In genomic region chr10:87092356-87092860, GRCh38 we compare ENCODE assay signal across 1 cellular context.
TF ChIP-seq lines count a peak whose summit lies in the region.

No MANE protein-coding gene starts in this region.

TF ChIP-seq in HepG2, 621 proteins besides CTCF, POLR2A, EP300 and RAD21 (continued from another document):
- TF ChIP-seq ZNF607 (CRISPR knock-in tag; IDR thresholded peaks at IDR 0.05; ENCODE audit: borderline replicate concordance) (no peak), FOXM1 (CRISPR knock-in tag; IDR thresholded peaks at IDR 0.05) (no peak), CBX5 (CRISPR knock-in tag; IDR thresholded peaks at IDR 0.05; ENCODE audit: borderline replicate concordance) (no peak), RORA (CRISPR knock-in tag; IDR thresholded peaks at IDR 0.05) (no peak), ZKSCAN8 (CRISPR knock-in tag; IDR thresholded peaks at IDR 0.05; ENCODE audit: borderline replicate concordance) (peak; percentile 2; the same call in 1 of the 2 replicates), CEBPZ (IDR thresholded peaks at IDR 0.05; ENCODE audit: low read length) (no peak), RFX3 (CRISPR knock-in tag; IDR thresholded peaks at IDR 0.05) (no peak), MIXL1 (CRISPR knock-in tag; IDR thresholded peaks at IDR 0.05) (no peak), ZNF773 (CRISPR knock-in tag; IDR thresholded peaks at IDR 0.05; ENCODE audit: borderline replicate concordance) (no peak), BHLHE40 (IDR thresholded peaks at IDR 0.05; ENCODE audit: low read length) (no peak), ZNF451 (CRISPR knock-in tag; IDR thresholded peaks at IDR 0.05) (no peak), DMTF1 (CRISPR knock-in tag; IDR thresholded peaks at IDR 0.05) (no peak), ZNF614 (CRISPR knock-in tag; IDR thresholded peaks at IDR 0.05; ENCODE audit: borderline replicate concordance) (no peak), TRIM24 (CRISPR knock-in tag; IDR thresholded peaks at IDR 0.05) (no peak), FOXP1 (IDR thresholded peaks at IDR 0.05) (no peak), FOXP1 (CRISPR knock-in tag; IDR thresholded peaks at IDR 0.05) (no peak), ASH2L (IDR thresholded peaks at IDR 0.05; ENCODE audit: insufficient read length, low read depth, low read length) (no peak), YEATS4 (CRISPR knock-in tag; IDR thresholded peaks at IDR 0.05; ENCODE audit: borderline replicate concordance) (no peak), HNF4G (IDR thresholded peaks at IDR 0.05; ENCODE audit: borderline replicate concordance, low read depth, low read length) (no peak), HNF4G (CRISPR knock-in tag; IDR thresholded peaks at IDR 0.05; ENCODE audit: borderline replicate concordance, low read depth) (no peak), RAD51 (IDR thresholded peaks at IDR 0.05; ENCODE audit: borderline replicate concordance) (no peak), PCBP2 (optimal IDR thresholded peaks at IDR 0.05; ENCODE audit: low read depth, low read length, poor library complexity, severe bottlenecking) (no peak), ZBTB8A (CRISPR knock-in tag; IDR thresholded peaks at IDR 0.05; ENCODE audit: borderline replicate concordance, low read depth) (no peak), HES4 (CRISPR knock-in tag; IDR thresholded peaks at IDR 0.05; ENCODE audit: borderline replicate concordance) (no peak), ZNF101 (CRISPR knock-in tag; IDR thresholded peaks at IDR 0.05; ENCODE audit: borderline replicate concordance, low read depth) (no peak), SIX1 (CRISPR knock-in tag; IDR thresholded peaks at IDR 0.05; ENCODE audit: borderline replicate concordance) (no peak), MXD4 (CRISPR knock-in tag; IDR thresholded peaks at IDR 0.05) (0 out of 2 replicates have a peak, but pooled peaks have one; percentile 6), KLF9 (CRISPR knock-in tag; IDR thresholded peaks at IDR 0.05; ENCODE audit: low read depth) (no peak), SAP130 (CRISPR knock-in tag; IDR thresholded peaks at IDR 0.05; ENCODE audit: low read depth) (no peak), GABPA (IDR thresholded peaks at IDR 0.05; ENCODE audit: low read depth, low read length) (no peak), GABPA (CRISPR knock-in tag; IDR thresholded peaks at IDR 0.05; ENCODE audit: low read depth) (no peak), ZNF180 (CRISPR knock-in tag; IDR thresholded peaks at IDR 0.05; ENCODE audit: borderline replicate concordance, low read depth) (no peak), ZNF383 (CRISPR knock-in tag; IDR thresholded peaks at IDR 0.05; ENCODE audit: borderline replicate concordance) (no peak), ZNF253 (CRISPR knock-in tag; IDR thresholded peaks at IDR 0.05; ENCODE audit: borderline replicate concordance) (no peak)
- TF ChIP-seq, protein P1, sequence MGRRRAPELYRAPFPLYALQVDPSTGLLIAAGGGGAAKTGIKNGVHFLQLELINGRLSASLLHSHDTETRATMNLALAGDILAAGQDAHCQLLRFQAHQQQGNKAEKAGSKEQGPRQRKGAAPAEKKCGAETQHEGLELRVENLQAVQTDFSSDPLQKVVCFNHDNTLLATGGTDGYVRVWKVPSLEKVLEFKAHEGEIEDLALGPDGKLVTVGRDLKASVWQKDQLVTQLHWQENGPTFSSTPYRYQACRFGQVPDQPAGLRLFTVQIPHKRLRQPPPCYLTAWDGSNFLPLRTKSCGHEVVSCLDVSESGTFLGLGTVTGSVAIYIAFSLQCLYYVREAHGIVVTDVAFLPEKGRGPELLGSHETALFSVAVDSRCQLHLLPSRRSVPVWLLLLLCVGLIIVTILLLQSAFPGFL (CRISPR knock-in tag; IDR thresholded peaks at IDR 0.05), result no peak
- TF ChIP-seq, protein P2, sequence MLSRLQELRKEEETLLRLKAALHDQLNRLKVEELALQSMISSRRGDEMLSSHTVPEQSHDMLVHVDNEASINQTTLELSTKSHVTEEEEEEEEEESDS (CRISPR knock-in tag; IDR thresholded peaks at IDR 0.05; ENCODE audit: borderline replicate concordance), result no peak
- TF ChIP-seq, protein P3, sequence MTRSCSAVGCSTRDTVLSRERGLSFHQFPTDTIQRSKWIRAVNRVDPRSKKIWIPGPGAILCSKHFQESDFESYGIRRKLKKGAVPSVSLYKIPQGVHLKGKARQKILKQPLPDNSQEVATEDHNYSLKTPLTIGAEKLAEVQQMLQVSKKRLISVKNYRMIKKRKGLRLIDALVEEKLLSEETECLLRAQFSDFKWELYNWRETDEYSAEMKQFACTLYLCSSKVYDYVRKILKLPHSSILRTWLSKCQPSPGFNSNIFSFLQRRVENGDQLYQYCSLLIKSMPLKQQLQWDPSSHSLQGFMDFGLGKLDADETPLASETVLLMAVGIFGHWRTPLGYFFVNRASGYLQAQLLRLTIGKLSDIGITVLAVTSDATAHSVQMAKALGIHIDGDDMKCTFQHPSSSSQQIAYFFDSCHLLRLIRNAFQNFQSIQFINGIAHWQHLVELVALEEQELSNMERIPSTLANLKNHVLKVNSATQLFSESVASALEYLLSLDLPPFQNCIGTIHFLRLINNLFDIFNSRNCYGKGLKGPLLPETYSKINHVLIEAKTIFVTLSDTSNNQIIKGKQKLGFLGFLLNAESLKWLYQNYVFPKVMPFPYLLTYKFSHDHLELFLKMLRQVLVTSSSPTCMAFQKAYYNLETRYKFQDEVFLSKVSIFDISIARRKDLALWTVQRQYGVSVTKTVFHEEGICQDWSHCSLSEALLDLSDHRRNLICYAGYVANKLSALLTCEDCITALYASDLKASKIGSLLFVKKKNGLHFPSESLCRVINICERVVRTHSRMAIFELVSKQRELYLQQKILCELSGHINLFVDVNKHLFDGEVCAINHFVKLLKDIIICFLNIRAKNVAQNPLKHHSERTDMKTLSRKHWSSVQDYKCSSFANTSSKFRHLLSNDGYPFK (CRISPR knock-in tag; IDR thresholded peaks at IDR 0.05; ENCODE audit: borderline replicate concordance), result no peak
- TF ChIP-seq, protein P4, sequence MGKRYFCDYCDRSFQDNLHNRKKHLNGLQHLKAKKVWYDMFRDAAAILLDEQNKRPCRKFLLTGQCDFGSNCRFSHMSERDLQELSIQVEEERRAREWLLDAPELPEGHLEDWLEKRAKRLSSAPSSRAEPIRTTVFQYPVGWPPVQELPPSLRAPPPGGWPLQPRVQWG (CRISPR knock-in tag; IDR thresholded peaks at IDR 0.05; ENCODE audit: borderline replicate concordance, low read depth), result no peak
- TF ChIP-seq, protein P5, sequence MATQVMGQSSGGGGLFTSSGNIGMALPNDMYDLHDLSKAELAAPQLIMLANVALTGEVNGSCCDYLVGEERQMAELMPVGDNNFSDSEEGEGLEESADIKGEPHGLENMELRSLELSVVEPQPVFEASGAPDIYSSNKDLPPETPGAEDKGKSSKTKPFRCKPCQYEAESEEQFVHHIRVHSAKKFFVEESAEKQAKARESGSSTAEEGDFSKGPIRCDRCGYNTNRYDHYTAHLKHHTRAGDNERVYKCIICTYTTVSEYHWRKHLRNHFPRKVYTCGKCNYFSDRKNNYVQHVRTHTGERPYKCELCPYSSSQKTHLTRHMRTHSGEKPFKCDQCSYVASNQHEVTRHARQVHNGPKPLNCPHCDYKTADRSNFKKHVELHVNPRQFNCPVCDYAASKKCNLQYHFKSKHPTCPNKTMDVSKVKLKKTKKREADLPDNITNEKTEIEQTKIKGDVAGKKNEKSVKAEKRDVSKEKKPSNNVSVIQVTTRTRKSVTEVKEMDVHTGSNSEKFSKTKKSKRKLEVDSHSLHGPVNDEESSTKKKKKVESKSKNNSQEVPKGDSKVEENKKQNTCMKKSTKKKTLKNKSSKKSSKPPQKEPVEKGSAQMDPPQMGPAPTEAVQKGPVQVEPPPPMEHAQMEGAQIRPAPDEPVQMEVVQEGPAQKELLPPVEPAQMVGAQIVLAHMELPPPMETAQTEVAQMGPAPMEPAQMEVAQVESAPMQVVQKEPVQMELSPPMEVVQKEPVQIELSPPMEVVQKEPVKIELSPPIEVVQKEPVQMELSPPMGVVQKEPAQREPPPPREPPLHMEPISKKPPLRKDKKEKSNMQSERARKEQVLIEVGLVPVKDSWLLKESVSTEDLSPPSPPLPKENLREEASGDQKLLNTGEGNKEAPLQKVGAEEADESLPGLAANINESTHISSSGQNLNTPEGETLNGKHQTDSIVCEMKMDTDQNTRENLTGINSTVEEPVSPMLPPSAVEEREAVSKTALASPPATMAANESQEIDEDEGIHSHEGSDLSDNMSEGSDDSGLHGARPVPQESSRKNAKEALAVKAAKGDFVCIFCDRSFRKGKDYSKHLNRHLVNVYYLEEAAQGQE (IDR thresholded peaks at IDR 0.05; ENCODE audit: borderline replicate concordance in 1 of 2, low read depth in 1 of 2, low read length in 2 of 2), result no peak
- TF ChIP-seq, protein P6, sequence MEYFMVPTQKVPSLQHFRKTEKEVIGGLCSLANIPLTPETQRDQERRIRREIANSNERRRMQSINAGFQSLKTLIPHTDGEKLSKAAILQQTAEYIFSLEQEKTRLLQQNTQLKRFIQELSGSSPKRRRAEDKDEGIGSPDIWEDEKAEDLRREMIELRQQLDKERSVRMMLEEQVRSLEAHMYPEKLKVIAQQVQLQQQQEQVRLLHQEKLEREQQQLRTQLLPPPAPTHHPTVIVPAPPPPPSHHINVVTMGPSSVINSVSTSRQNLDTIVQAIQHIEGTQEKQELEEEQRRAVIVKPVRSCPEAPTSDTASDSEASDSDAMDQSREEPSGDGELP (IDR thresholded peaks at IDR 0.05; ENCODE audit: borderline replicate concordance, low read depth), result no peak
- TF ChIP-seq, protein P7, sequence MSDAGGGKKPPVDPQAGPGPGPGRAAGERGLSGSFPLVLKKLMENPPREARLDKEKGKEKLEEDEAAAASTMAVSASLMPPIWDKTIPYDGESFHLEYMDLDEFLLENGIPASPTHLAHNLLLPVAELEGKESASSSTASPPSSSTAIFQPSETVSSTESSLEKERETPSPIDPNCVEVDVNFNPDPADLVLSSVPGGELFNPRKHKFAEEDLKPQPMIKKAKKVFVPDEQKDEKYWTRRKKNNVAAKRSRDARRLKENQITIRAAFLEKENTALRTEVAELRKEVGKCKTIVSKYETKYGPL (CRISPR knock-in tag; IDR thresholded peaks at IDR 0.05), result no peak
- TF ChIP-seq, protein P8, sequence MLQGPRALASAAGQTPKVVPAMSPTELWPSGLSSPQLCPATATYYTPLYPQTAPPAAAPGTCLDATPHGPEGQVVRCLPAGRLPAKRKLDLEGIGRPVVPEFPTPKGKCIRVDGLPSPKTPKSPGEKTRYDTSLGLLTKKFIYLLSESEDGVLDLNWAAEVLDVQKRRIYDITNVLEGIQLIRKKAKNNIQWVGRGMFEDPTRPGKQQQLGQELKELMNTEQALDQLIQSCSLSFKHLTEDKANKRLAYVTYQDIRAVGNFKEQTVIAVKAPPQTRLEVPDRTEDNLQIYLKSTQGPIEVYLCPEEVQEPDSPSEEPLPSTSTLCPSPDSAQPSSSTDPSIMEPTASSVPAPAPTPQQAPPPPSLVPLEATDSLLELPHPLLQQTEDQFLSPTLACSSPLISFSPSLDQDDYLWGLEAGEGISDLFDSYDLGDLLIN (CRISPR knock-in tag; IDR thresholded peaks at IDR 0.05; ENCODE audit: borderline replicate concordance), result no peak
- TF ChIP-seq, protein P9, sequence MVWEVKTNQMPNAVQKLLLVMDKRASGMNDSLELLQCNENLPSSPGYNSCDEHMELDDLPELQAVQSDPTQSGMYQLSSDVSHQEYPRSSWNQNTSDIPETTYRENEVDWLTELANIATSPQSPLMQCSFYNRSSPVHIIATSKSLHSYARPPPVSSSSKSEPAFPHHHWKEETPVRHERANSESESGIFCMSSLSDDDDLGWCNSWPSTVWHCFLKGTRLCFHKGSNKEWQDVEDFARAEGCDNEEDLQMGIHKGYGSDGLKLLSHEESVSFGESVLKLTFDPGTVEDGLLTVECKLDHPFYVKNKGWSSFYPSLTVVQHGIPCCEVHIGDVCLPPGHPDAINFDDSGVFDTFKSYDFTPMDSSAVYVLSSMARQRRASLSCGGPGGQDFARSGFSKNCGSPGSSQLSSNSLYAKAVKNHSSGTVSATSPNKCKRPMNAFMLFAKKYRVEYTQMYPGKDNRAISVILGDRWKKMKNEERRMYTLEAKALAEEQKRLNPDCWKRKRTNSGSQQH (CRISPR knock-in tag; IDR thresholded peaks at IDR 0.05; ENCODE audit: low read depth), result peak; percentile 25; the same call in 1 of the 2 replicates
TF ChIP-seq in HepG2: peak in this region for 16.
